In genomic region chr18:23994361-23994902, GRCh38 we compare ENCODE assay signal across 9 cellular contexts. TPM values are rescaled to one million over a fixed set of nuclear protein-coding genes. Genes with fewer than 3 reads are reported as not detected.
DNase-seq lines count a peak whose midpoint lies in the region; ATAC-seq, FAIRE-seq and TF ChIP-seq lines count a peak whose summit lies in the region.
"Had no signal": no experiment of that assay in that cellular context is flagged by ENCODE, and none has a peak within 500 bp of the region (broad histone marks: within the 10 kb centered on the region; RNA-seq: fewer than 3 reads in every experiment).

No MANE protein-coding gene starts in this region.

- H3K4me1 ChIP-seq in Peyer's patch (no peaks in the 10 kb centered on the region), endodermal cell (ENCODE audit: control insufficient read depth, insufficient read depth, low read length) (peaks cover 2% of the 10 kb centered on the region), pancreas (peaks cover 0 to 9% (median 0%) of the 10 kb centered on the region in 3 donors)

- WGBS in endodermal cell (ENCODE audit: insufficient coverage in 1 of 2, insufficient read length in 1 of 2), 2 experiments: 42 to 44% methylated on average over 6 to 9 of the region's 9 CpGs
- WGBS in pancreas, 2 donors: 33 to 42% methylated on average over 9 of the region's 9 CpGs

- H3K27me3 Mint-ChIP-seq in endodermal cell (ENCODE audit: insufficient read depth): no peaks in the 10 kb centered on the region

- H3K36me3 Mint-ChIP-seq in endodermal cell (ENCODE audit: low read depth): no peaks in the 10 kb centered on the region

- FAIRE-seq in pancreas (lab: Jason Lieb, UNC): no peak

- H3K4me3 ChIP-seq in Peyer's patch (peak overlapping the region in 1 of 4 donors; percentile 18), endodermal cell (ENCODE audit: low read length) (no peak overlapping the region), pancreas (no peak overlapping the region)

- H3K4me1 Mint-ChIP-seq in endodermal cell: peaks cover 14% of the 10 kb centered on the region

- TF ChIP-seq CTCF in Peyer's patch (IDR thresholded peaks at IDR 0.05) (no peak), endodermal cell (conservative IDR thresholded peaks at IDR 0.05) (no peak), pancreas (IDR thresholded peaks at IDR 0.05) (no peak)

- H3K4me3 Mint-ChIP-seq in endodermal cell: peak overlapping the region; percentile 11
- H3K4me3 Mint-ChIP-seq: nephron had no signal

- H3K9me3 ChIP-seq in Peyer's patch (no peaks in the 10 kb centered on the region), endodermal cell (ENCODE audit: control insufficient read depth, low read length) (no peaks in the 10 kb centered on the region), pancreas (peaks cover 0 to 3% (median 0%) of the 10 kb centered on the region in 4 donors)

- H3K9ac ChIP-seq in endodermal cell (ENCODE audit: extremely low read depth, low read length, poor library complexity, severe bottlenecking): no peak overlapping the region

- DNase-seq in DMS53 (lab: John Stamatoyannopoulos, UW) (peak; percentile 92), Peyer's patch (peak in 1 of 3 donors; percentile 74), endodermal cell (no peak), pancreas (peak in 1 of 6 donors; percentile 26)

- no peaks in the 10 kb centered on the region for H3K27me3 ChIP-seq in Peyer's patch
- no peaks in the 10 kb centered on the region for H3K27me3 ChIP-seq in endodermal cell (ENCODE audit: control insufficient read depth, insufficient read depth, low read length, poor library complexity, severe bottlenecking)
- no peaks in the 10 kb centered on the region for H3K27me3 ChIP-seq in pancreas

- intact Hi-C loops in pancreas (cut with DNase I): no loop called here

- ATAC-seq in HG03442 (IDR thresholded peaks at IDR 0.05; ENCODE audit: unreplicated experiment) (peak; percentile 47), pancreas (peak in 3 of 4 donors; percentile 50 to 64 (median 62)), GM18870 (IDR thresholded peaks at IDR 0.05; ENCODE audit: unreplicated experiment) (no peak), HG03280 (IDR thresholded peaks at IDR 0.05; ENCODE audit: unreplicated experiment) (no peak), GM21737 (IDR thresholded peaks at IDR 0.05; ENCODE audit: unreplicated experiment) (no peak)

- no peaks in the 10 kb centered on the region for H3K9me3 Mint-ChIP-seq in endodermal cell
- H3K9me3 Mint-ChIP-seq: nephron had no signal

- peak overlapping the region; percentile 59 for H3K27ac Mint-ChIP-seq in endodermal cell
- H3K27ac Mint-ChIP-seq: nephron had no signal

- TF ChIP-seq POLR2A in Peyer's patch (IDR thresholded peaks at IDR 0.05): no peak

- H3K27ac ChIP-seq in Peyer's patch: peak overlapping the region; percentile 10 to 63 (median 46)
- H3K27ac ChIP-seq in endodermal cell (ENCODE audit: low read depth, low read length): no peak overlapping the region
- no peak overlapping the region for H3K27ac ChIP-seq in pancreas

- H3K36me3 ChIP-seq in Peyer's patch: no peaks in the 10 kb centered on the region
- no peaks in the 10 kb centered on the region for H3K36me3 ChIP-seq in endodermal cell (ENCODE audit: control insufficient read depth, insufficient read depth, low read length)
- no peaks in the 10 kb centered on the region for H3K36me3 ChIP-seq in pancreas

RNA-seq across cellular contexts. Expression of gene TTC39C, which starts 20.1 kb away (rescaled TPM):
- total RNA-seq in Peyer's patch: 10 to 100 TPM; 11.0 to 32.2 (median 14.2) TPM
- 10 to 100 TPM; 14.0 to 19.7 TPM for total RNA-seq in endodermal cell
- polyA plus RNA-seq in endodermal cell (2013, experiment 1 of 2): 15.0 TPM
- polyA plus RNA-seq in endodermal cell (2013, experiment 2 of 2): 11.7 TPM
- total RNA-seq in pancreas: 10 to 100 TPM; 10.1 to 18.2 (median 12.2) TPM
- polyA plus RNA-seq in pancreas: 10 to 100 TPM; 20.0 to 27.1 TPM

Comparison
In these comparisons a context has a peak if more than half of its experiments do, and no peak if none do; other contexts are left out.
1. ATAC-seq: peak in HG03442 (single experiment) and pancreas (3 of 4); none in GM18870 (single experiment), HG03280 (single experiment) and GM21737 (single experiment).
2. H3K27ac ChIP-seq: peak in Peyer's patch (4 of 4); none in endodermal cell (single experiment) and pancreas (0 of 4).